Comparison of ENCODE assay signal across 1 cellular context in the genomic region with DNA sequence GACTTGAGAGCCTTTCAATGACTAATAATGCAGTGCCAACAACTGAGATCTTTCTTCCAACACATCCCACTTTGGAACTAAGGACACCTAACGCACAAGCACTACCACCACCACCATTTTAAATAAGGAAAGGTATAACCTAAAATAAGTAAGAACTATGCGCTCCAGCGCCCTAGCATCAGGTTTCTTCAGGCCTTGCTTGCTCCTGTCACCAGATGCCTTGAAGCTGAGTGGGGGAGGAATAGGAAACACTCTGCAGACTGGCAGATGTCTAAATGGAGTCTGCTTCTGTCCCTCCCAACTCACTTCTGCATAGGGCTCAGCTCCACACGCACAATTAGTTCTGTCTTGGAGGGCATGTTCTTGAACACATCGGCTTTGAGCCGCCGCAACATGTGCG.
TF ChIP-seq lines count a peak whose summit lies in the region.

No MANE protein-coding gene starts in this region.

TF ChIP-seq in GM12878, 131 proteins besides CTCF, POLR2A, EP300 and RAD21:
- TF ChIP-seq, protein P1, sequence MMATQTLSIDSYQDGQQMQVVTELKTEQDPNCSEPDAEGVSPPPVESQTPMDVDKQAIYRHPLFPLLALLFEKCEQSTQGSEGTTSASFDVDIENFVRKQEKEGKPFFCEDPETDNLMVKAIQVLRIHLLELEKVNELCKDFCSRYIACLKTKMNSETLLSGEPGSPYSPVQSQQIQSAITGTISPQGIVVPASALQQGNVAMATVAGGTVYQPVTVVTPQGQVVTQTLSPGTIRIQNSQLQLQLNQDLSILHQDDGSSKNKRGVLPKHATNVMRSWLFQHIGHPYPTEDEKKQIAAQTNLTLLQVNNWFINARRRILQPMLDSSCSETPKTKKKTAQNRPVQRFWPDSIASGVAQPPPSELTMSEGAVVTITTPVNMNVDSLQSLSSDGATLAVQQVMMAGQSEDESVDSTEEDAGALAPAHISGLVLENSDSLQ (IDR thresholded peaks at IDR 0.05): no peak
- TF ChIP-seq KAT2A (conservative IDR thresholded peaks at IDR 0.05; ENCODE audit: control insufficient read depth, low read depth, low read length) (no peak), CHD2 (IDR thresholded peaks at IDR 0.05; ENCODE audit: borderline replicate concordance, low read depth, low read length) (no peak), KLF5 (IDR thresholded peaks at IDR 0.05; ENCODE audit: partially characterized antibody) (no peak), PBX3 (IDR thresholded peaks at IDR 0.05; ENCODE audit: insufficient replicate concordance, low read depth, low read length) (no peak), MLLT1 (IDR thresholded peaks at IDR 0.05) (no peak), SIN3A (IDR thresholded peaks at IDR 0.05; ENCODE audit: low read depth, low read length) (no peak), ESRRA (IDR thresholded peaks at IDR 0.05; ENCODE audit: low read length) (no peak), SUPT20H (IDR thresholded peaks at IDR 0.05; ENCODE audit: borderline replicate concordance, control insufficient read depth, low read depth, low read length) (no peak), TCF12 (IDR thresholded peaks at IDR 0.05; ENCODE audit: low read depth, low read length) (no peak), SREBF1 (IDR thresholded peaks at IDR 0.05; ENCODE audit: low read length) (no peak)
- TF ChIP-seq, protein P2, sequence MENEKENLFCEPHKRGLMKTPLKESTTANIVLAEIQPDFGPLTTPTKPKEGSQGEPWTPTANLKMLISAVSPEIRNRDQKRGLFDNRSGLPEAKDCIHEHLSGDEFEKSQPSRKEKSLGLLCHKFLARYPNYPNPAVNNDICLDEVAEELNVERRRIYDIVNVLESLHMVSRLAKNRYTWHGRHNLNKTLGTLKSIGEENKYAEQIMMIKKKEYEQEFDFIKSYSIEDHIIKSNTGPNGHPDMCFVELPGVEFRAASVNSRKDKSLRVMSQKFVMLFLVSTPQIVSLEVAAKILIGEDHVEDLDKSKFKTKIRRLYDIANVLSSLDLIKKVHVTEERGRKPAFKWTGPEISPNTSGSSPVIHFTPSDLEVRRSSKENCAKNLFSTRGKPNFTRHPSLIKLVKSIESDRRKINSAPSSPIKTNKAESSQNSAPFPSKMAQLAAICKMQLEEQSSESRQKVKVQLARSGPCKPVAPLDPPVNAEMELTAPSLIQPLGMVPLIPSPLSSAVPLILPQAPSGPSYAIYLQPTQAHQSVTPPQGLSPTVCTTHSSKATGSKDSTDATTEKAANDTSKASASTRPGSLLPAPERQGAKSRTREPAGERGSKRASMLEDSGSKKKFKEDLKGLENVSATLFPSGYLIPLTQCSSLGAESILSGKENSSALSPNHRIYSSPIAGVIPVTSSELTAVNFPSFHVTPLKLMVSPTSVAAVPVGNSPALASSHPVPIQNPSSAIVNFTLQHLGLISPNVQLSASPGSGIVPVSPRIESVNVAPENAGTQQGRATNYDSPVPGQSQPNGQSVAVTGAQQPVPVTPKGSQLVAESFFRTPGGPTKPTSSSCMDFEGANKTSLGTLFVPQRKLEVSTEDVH (IDR thresholded peaks at IDR 0.05; ENCODE audit: low read depth, partially characterized antibody): no peak
